ENCODE assay signal across 8 cellular contexts in the genomic region with DNA sequence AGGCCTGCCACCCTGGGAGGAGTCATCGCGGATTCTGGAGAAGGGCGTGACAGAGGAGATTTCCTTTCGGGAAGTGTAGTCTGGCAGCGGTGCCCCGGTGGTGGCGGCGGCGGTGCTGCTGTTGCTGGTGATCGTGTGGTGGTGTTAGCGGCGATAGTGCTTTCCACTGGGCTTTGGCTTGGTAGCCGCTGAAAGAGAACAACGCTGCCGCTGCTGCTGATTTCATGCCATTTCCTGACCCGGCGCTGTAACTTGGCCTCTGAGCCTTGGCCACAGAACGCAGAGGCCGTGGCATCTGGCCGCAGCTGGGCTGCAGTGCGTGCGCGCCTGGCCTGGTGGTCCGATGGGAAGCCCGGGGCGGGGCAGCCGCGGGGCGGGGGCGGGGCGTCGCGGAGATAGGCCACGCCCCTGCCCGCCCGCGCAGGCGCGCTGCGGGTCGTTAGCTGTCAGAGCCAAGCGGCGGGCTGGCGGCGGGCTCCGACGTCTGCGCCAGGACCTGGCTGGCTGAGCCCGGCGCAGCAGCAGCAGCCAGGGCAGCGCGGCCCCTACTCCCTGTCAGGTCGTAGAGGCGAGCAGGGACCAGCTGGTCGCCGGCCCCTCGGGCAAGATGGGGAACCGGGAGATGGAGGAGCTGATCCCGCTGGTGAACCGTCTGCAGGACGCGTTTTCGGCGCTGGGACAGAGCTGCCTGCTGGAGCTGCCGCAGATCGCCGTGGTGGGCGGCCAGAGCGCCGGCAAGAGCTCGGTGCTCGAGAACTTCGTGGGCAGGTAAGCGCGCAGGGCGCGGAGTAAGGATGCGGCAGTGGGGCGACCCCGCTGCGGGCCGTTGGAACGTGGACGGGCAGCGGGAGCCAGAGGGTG. TPM values are rescaled to one million over a fixed set of nuclear protein-coding genes. Genes with fewer than 3 reads are reported as not detected.
DNase-seq lines count a peak whose midpoint lies in the region; ATAC-seq and TF ChIP-seq lines count a peak whose summit lies in the region.

Gene DNM3, plus strand, starts transcription at position 449 of the 861 bp plus-strand sequence. Its CDS starts 159 bp downstream, at position 608.

- H3K9ac ChIP-seq in PC-3 (ENCODE audit: low read length), result no peak within 1 kb of the TSS

- CTCF ChIA-PET in PC-3 (lab: Charles Lee), result no interaction called here

- DNase-seq in NCI-H2081 (lab: John Stamatoyannopoulos, UW), result peak; percentile 77 to 83
- DNase-seq in activated CD4-positive, CD25-positive, alpha-beta regulatory T cell (lab: John Stamatoyannopoulos, UW), result peak; percentile 41 to 60 (median 51)
- DNase-seq in caudate nucleus (lab: John Stamatoyannopoulos, UW), result peak; percentile 20 to 94 (median 87)
- DNase-seq in iris pigment epithelial cell (ENCODE audit: low read depth), result peak; percentile 54
- DNase-seq in smooth muscle cell of the brain vasculature (ENCODE audit: low read depth, low spot score), result peak; percentile 26
- no peak for DNase-seq in PC-3

- peak within 1 kb of the TSS; percentile 92 for H3K27ac ChIP-seq in caudate nucleus (ENCODE audit: low read depth, low read length)
- no peak within 1 kb of the TSS for H3K27ac ChIP-seq in PC-3 (ENCODE audit: low read length)

- no peaks in the 10 kb centered on the region; the same call in 1 of the 2 replicates for H3K9me2 ChIP-seq in PC-3 (replicated peaks; ENCODE audit: low read length)

- no peak within 1 kb of the TSS for H3K4me2 ChIP-seq in PC-3 (ENCODE audit: low read length)

- H3K79me2 ChIP-seq in PC-3 (ENCODE audit: low read length), result no peaks in the 10 kb centered on the region

- TF ChIP-seq CTCF in PC-3 (conservative IDR thresholded peaks at IDR 0.05; ENCODE audit: low read depth, low read length), result no peak

- BruUV-seq in PC-3 (replicated peaks; lab: Mats Ljungman, UMichigan), result no TSS peak

- no peak within 1 kb of the TSS for H3K4me3 ChIP-seq in PC-3 (ENCODE audit: low read length)

- peak; percentile 17 for TF ChIP-seq POLR2A in GM15510 (IDR thresholded peaks at IDR 0.05; ENCODE audit: borderline replicate concordance, extremely low read depth, insufficient read length)

- ATAC-seq in HG02840 (IDR thresholded peaks at IDR 0.05; ENCODE audit: low FRiP score, unreplicated experiment), result peak; percentile 84
- ATAC-seq in PC-3, result no peak; the same call in 1 of the 2 replicates

- H2AFZ ChIP-seq in PC-3 (ENCODE audit: low read length), result no peak within 1 kb of the TSS

- H3K36me3 ChIP-seq in PC-3 (ENCODE audit: low read depth, low read length), result no peaks in the 10 kb centered on the region

- H3K9me3 ChIP-seq in PC-3 (ENCODE audit: low read length), result no peaks in the 10 kb centered on the region

- POLR2A ChIA-PET in PC-3 (lab: Charles Lee; ENCODE audit: unreplicated experiment), result no interaction called here

- H4K20me1 ChIP-seq in PC-3 (ENCODE audit: low read length), result no peaks in the 10 kb centered on the region

- intact Hi-C loops in PC-3 (cut with micrococcal nuclease), result no loop called here

- peaks cover 80% of the 10 kb centered on the region for H3K27me3 ChIP-seq in PC-3 (ENCODE audit: low read length)

- H3F3A ChIP-seq in PC-3 (ENCODE audit: low read length, unreplicated experiment), result no peaks in the 10 kb centered on the region

- H3K4me1 ChIP-seq in PC-3 (ENCODE audit: insufficient read depth, low read length), result no peaks in the 10 kb centered on the region

RNA-seq across cellular contexts. Expression of gene DNM3, which starts in this region (rescaled TPM):
- 0.46 and 0.98 TPM in 2 replicates for total RNA-seq in PC-3 (2014; rRNA removed)
